8 cellular contexts compared by ENCODE assay signal in genomic region chr1:39490596-39491145, GRCh38. TPM values are rescaled to one million over a fixed set of nuclear protein-coding genes. Genes with fewer than 3 reads are reported as not detected.
A peak's percentile ranks its signal among the peaks of the same experiment; 100 is the strongest.
DNase-seq lines count a peak whose midpoint lies in the region; ATAC-seq and TF ChIP-seq lines count a peak whose summit lies in the region.
"Had no signal": no experiment of that assay in that cellular context is flagged by ENCODE, and none has a peak within 500 bp of the region (broad histone marks: within the 10 kb centered on the region; RNA-seq: fewer than 3 reads in every experiment).

No MANE protein-coding gene starts in this region.

- no peaks in the 10 kb centered on the region for H3K9me3 Mint-ChIP-seq in activated CD4-positive, alpha-beta memory T cell treated with anti-CD3 and anti-CD28 coated beads for 36 hours
- H3K9me3 Mint-ChIP-seq in glutamatergic neuron (ENCODE audit: unreplicated experiment), result peaks cover 4% of the 10 kb centered on the region

- peaks cover 11% of the 10 kb centered on the region for H3K27me3 ChIP-seq in rectal smooth muscle tissue (ENCODE audit: control insufficient read depth, insufficient read depth, low read length)

- DNase-seq in activated CD4-positive, alpha-beta memory T cell treated with anti-CD3 and anti-CD28 coated beads for 36 hours, result peak; percentile 18
- peak; percentile 42 for DNase-seq in glutamatergic neuron
- no peak for DNase-seq in COLO829 (ENCODE audit: low spot score)
- DNase-seq in effector CD4-positive, alpha-beta T cell, result no peak

- H3K36me3 Mint-ChIP-seq in activated CD4-positive, alpha-beta memory T cell treated with anti-CD3 and anti-CD28 coated beads for 36 hours, result peaks cover 5% of the 10 kb centered on the region
- H3K36me3 Mint-ChIP-seq in glutamatergic neuron (ENCODE audit: unreplicated experiment), result no peaks in the 10 kb centered on the region

- no peaks in the 10 kb centered on the region for H3K4me1 ChIP-seq in rectal smooth muscle tissue (ENCODE audit: control insufficient read depth, insufficient read depth, low read length)

- TF ChIP-seq CTCF in glutamatergic neuron (IDR thresholded peaks at IDR 0.05; ENCODE audit: partially characterized antibody, unreplicated experiment), result no peak

- intact Hi-C loops in activated CD4-positive, alpha-beta memory T cell treated with anti-CD3 and anti-CD28 coated beads for 36 hours (cut with micrococcal nuclease), result no loop called here

- peaks cover 17% of the 10 kb centered on the region for H3K27me3 Mint-ChIP-seq in activated CD4-positive, alpha-beta memory T cell treated with anti-CD3 and anti-CD28 coated beads for 36 hours
- peaks cover 25% of the 10 kb centered on the region for H3K27me3 Mint-ChIP-seq in glutamatergic neuron (ENCODE audit: unreplicated experiment)

- no peak overlapping the region for H3K9ac ChIP-seq in rectal smooth muscle tissue (ENCODE audit: low read length)

- CTCF ChIA-PET in activated CD4-positive, alpha-beta memory T cell treated with anti-CD3 and anti-CD28 coated beads for 36 hours (lab: Charles Lee), result interaction anchor here (1.6 to 2.4 kb wide), 2 partner anchors 48 to 392 kb away, joined by 7 read pairs; no protein-coding TSS in a partner anchor

- ATAC-seq in GM19463 (IDR thresholded peaks at IDR 0.05; ENCODE audit: unreplicated experiment), result peak; percentile 38
- peak; percentile 19 for ATAC-seq in HG03520 (IDR thresholded peaks at IDR 0.05; ENCODE audit: unreplicated experiment)

- H3K27ac Mint-ChIP-seq in activated CD4-positive, alpha-beta memory T cell treated with anti-CD3 and anti-CD28 coated beads for 36 hours, result no peak overlapping the region
- no peak overlapping the region for H3K27ac Mint-ChIP-seq in glutamatergic neuron (ENCODE audit: unreplicated experiment)

- H3K4me1 Mint-ChIP-seq in activated CD4-positive, alpha-beta memory T cell treated with anti-CD3 and anti-CD28 coated beads for 36 hours (ENCODE audit: low read depth), result peaks cover 5% of the 10 kb centered on the region
- peaks cover 16% of the 10 kb centered on the region for H3K4me1 Mint-ChIP-seq in glutamatergic neuron (ENCODE audit: low read depth, unreplicated experiment)

- POLR2A ChIA-PET in activated CD4-positive, alpha-beta memory T cell treated with anti-CD3 and anti-CD28 coated beads for 36 hours (lab: Charles Lee), result interaction anchor here (0.6 kb wide), 1 partner anchor 376 kb away, joined by 4 read pairs; no protein-coding TSS in a partner anchor

- H3K4me3 Mint-ChIP-seq in activated CD4-positive, alpha-beta memory T cell treated with anti-CD3 and anti-CD28 coated beads for 36 hours, result peak overlapping the region; percentile 45
- peak overlapping the region; percentile 50 for H3K4me3 Mint-ChIP-seq in glutamatergic neuron (ENCODE audit: unreplicated experiment)

- H3K36me3 ChIP-seq in rectal smooth muscle tissue (ENCODE audit: control insufficient read depth, insufficient read depth, low read length), result peaks cover 10% of the 10 kb centered on the region

- peak overlapping the region; percentile 58 for H3K4me3 ChIP-seq in rectal smooth muscle tissue (ENCODE audit: low read length)

- H3K27ac ChIP-seq in rectal smooth muscle tissue (ENCODE audit: low read depth, low read length), result no peak overlapping the region

RNA-seq across cellular contexts. Expression of gene BMP8A, which starts 0.8 kb away (rescaled TPM):
- total RNA-seq in activated CD4-positive, alpha-beta memory T cell treated with anti-CD3 and anti-CD28 coated beads for 36 hours, result not detected
- 0.37 TPM for total RNA-seq in glutamatergic neuron (ENCODE audit: unreplicated experiment)
- total RNA-seq: SK-MEL-5 had no signal

Comparison
In these comparisons a context has a peak if more than half of its experiments do, and no peak if none do; other contexts are left out.
1. DNase-seq: peak in activated CD4-positive, alpha-beta memory T cell treated with anti-CD3 and anti-CD28 coated beads for 36 hours (single experiment) and glutamatergic neuron (single experiment); none in COLO829 (single experiment) and effector CD4-positive, alpha-beta T cell (single experiment).